23 cellular contexts compared by ENCODE assay signal in genomic region chrX:75067931-75068330, GRCh38.
DNase-seq lines count a peak whose midpoint lies in the region.
"Had no signal": no experiment of that assay in that cellular context is flagged by ENCODE, and none has a peak within 500 bp of the region (broad histone marks: within the 10 kb centered on the region; RNA-seq: fewer than 3 reads in every experiment).

No MANE protein-coding gene starts in this region.

- no peaks in the 10 kb centered on the region for H3K4me1 ChIP-seq in SJCRH30
- H3K4me1 ChIP-seq: heart left ventricle, upper lobe of right lung had no signal

- H3K27me3 ChIP-seq in SJCRH30, result no peaks in the 10 kb centered on the region
- H3K27me3 ChIP-seq: heart left ventricle, neutrophil, upper lobe of right lung had no signal

- H3K27ac ChIP-seq in SJCRH30, result no peak overlapping the region
- H3K27ac ChIP-seq: heart left ventricle, KMS-11, neutrophil, skin epidermis, upper lobe of right lung had no signal

- peaks cover 4% of the 10 kb centered on the region; the same call in 1 of the 2 replicates for H3K36me3 ChIP-seq in SJCRH30
- H3K36me3 ChIP-seq: upper lobe of right lung had no signal

- peak; percentile 4 for DNase-seq in SIG-M5 treated with dmso at 0.1 percent for 504 hours (lab: John Stamatoyannopoulos, UW; ENCODE audit: unreplicated experiment)
- DNase-seq in SIG-M5 (lab: John Stamatoyannopoulos, UW), result no peak
- peak; percentile 0 for DNase-seq in HT1080 (ENCODE audit: low read depth)
- DNase-seq in amniotic epithelial cell (ENCODE audit: low read depth), result peak; percentile 23
- DNase-seq in iris pigment epithelial cell (ENCODE audit: low read depth), result peak; percentile 46
- DNase-seq in COLO668 (lab: John Stamatoyannopoulos, UW; ENCODE audit: unreplicated experiment), result no peak
- no peak for DNase-seq in SJCRH30
- DNase-seq in NCI-H510A treated with DMSO at 0.1 percent for 48 hours (lab: John Stamatoyannopoulos, UW), result no peak
- DNase-seq: activated CD4-positive, alpha-beta memory T cell treated with anti-CD3 and anti-CD28 coated beads for 36 hours; activated naive CD4-positive, alpha-beta T cell; amniotic stem cell; dermis blood vessel endothelial cell; H7; heart left ventricle; NCI-H1105; NCI-H2029 treated with DMSO at 0.1 percent for 48 hours; NCI-H2227 treated with DMSO at 0.1 percent for 48 hours; substantia nigra; SW 1271; upper lobe of right lung had no signal

- no peaks in the 10 kb centered on the region for H3K9me3 ChIP-seq in SJCRH30 (replicated peaks)
- H3K9me3 ChIP-seq: heart left ventricle, neutrophil, upper lobe of right lung had no signal

- no peak overlapping the region for H3K4me3 ChIP-seq in SJCRH30
- H3K4me3 ChIP-seq: heart left ventricle, skin epidermis, upper lobe of right lung had no signal

Comparison
In these comparisons a context has a peak if more than half of its experiments do, and no peak if none do; other contexts are left out.
1. DNase-seq: peak in SIG-M5 treated with dmso at 0.1 percent for 504 hours (single experiment), HT1080 (single experiment), amniotic epithelial cell (single experiment) and iris pigment epithelial cell (single experiment); none in SIG-M5 (single experiment), COLO668 (single experiment), SJCRH30 (0 of 2) and NCI-H510A treated with DMSO at 0.1 percent for 48 hours (single experiment).